1 cellular context compared by ENCODE assay signal in genomic region chr17:77488531-77489238, GRCh38.
TF ChIP-seq lines count a peak whose summit lies in the region.

No MANE protein-coding gene starts in this region.

TF ChIP-seq in HepG2, 621 proteins besides CTCF, POLR2A, EP300 and RAD21 (continued from another document):
- no peak for TF ChIP-seq CSRNP2 (CRISPR knock-in tag; conservative IDR thresholded peaks at IDR 0.05; ENCODE audit: low read depth)
- TF ChIP-seq GPBP1L1 (CRISPR knock-in tag; IDR thresholded peaks at IDR 0.05), result no peak
- peak; percentile 7 for TF ChIP-seq RBM22 (optimal IDR thresholded peaks at IDR 0.05; ENCODE audit: low read length)
- TF ChIP-seq LBX2 (CRISPR knock-in tag; IDR thresholded peaks at IDR 0.05; ENCODE audit: borderline replicate concordance), result no peak
- no peak for TF ChIP-seq ZNF670 (CRISPR knock-in tag; IDR thresholded peaks at IDR 0.05; ENCODE audit: borderline replicate concordance)
- TF ChIP-seq SSRP1 (CRISPR knock-in tag; IDR thresholded peaks at IDR 0.05), result 0 out of 2 replicates have a peak, but pooled peaks have one; percentile 44
- TF ChIP-seq NR2C2 (CRISPR knock-in tag; IDR thresholded peaks at IDR 0.05; ENCODE audit: borderline replicate concordance), result no peak
- no peak for TF ChIP-seq ESRRA (CRISPR knock-in tag; IDR thresholded peaks at IDR 0.05; ENCODE audit: low read depth)
- no peak for TF ChIP-seq ZNF614 (CRISPR knock-in tag; IDR thresholded peaks at IDR 0.05; ENCODE audit: borderline replicate concordance)
- no peak for TF ChIP-seq MEIS2 (CRISPR knock-in tag; IDR thresholded peaks at IDR 0.05)
- no peak for TF ChIP-seq CREM (IDR thresholded peaks at IDR 0.05)
- no peak for TF ChIP-seq CREM (CRISPR knock-in tag; IDR thresholded peaks at IDR 0.05)
- no peak for TF ChIP-seq HMG20A (CRISPR knock-in tag; IDR thresholded peaks at IDR 0.05; ENCODE audit: borderline replicate concordance)
- TF ChIP-seq HDAC1 (CRISPR knock-in tag; IDR thresholded peaks at IDR 0.05), result no peak
- no peak for TF ChIP-seq THAP11 (CRISPR knock-in tag; IDR thresholded peaks at IDR 0.05)
- TF ChIP-seq MEIS1 (CRISPR knock-in tag; IDR thresholded peaks at IDR 0.05; ENCODE audit: borderline replicate concordance), result no peak
